In genomic region chr2:185291035-185291647, GRCh38 we compare ENCODE assay signal across 9 cellular contexts.
DNase-seq lines count a peak whose midpoint lies in the region; ATAC-seq lines count a peak whose summit lies in the region.
"Had no signal": no experiment of that assay in that cellular context is flagged by ENCODE, and none has a peak within 500 bp of the region (broad histone marks: within the 10 kb centered on the region; RNA-seq: fewer than 3 reads in every experiment).

No MANE protein-coding gene starts in this region.

- ATAC-seq in GM21515 (IDR thresholded peaks at IDR 0.05; ENCODE audit: unreplicated experiment) (peak; percentile 94), HG03521 (IDR thresholded peaks at IDR 0.05; ENCODE audit: unreplicated experiment) (peak; percentile 97)

- H3K4me3 Mint-ChIP-seq in activated T-helper 2 cell treated with anti-CD3 and anti-CD28 coated beads, Interferon-gamma antibody, Interleukin-2, Interleukin-4, amounts not matched to agents 10 μg/mL and 5 μg/mL and 100 μg/mL, durations not matched to agents 14 hours and 24 hours and 36 hours (ENCODE audit: low read depth), result no peak overlapping the region
- H3K4me3 Mint-ChIP-seq: CD8-positive, alpha-beta memory T cell had no signal

- no peaks in the 10 kb centered on the region for H3K27me3 Mint-ChIP-seq in activated T-helper 2 cell treated with anti-CD3 and anti-CD28 coated beads, Interferon-gamma antibody, Interleukin-2, Interleukin-4, amounts not matched to agents 10 μg/mL and 5 μg/mL and 100 μg/mL, durations not matched to agents 14 hours and 24 hours and 36 hours (ENCODE audit: low read depth)
- H3K27me3 Mint-ChIP-seq: CD8-positive, alpha-beta memory T cell had no signal

- no peaks in the 10 kb centered on the region for H3K4me1 Mint-ChIP-seq in activated T-helper 2 cell treated with anti-CD3 and anti-CD28 coated beads, Interferon-gamma antibody, Interleukin-2, Interleukin-4, amounts not matched to agents 10 μg/mL and 5 μg/mL and 100 μg/mL, durations not matched to agents 14 hours and 24 hours and 36 hours (ENCODE audit: low read depth)
- H3K4me1 Mint-ChIP-seq: CD8-positive, alpha-beta memory T cell had no signal

- H3K27ac Mint-ChIP-seq in activated T-helper 2 cell treated with anti-CD3 and anti-CD28 coated beads, Interferon-gamma antibody, Interleukin-2, Interleukin-4, amounts not matched to agents 10 μg/mL and 5 μg/mL and 100 μg/mL, durations not matched to agents 14 hours and 24 hours and 36 hours, result no peak overlapping the region
- H3K27ac Mint-ChIP-seq: CD8-positive, alpha-beta memory T cell had no signal

- DNase-seq in NCI-H524 (lab: John Stamatoyannopoulos, UW), result peak; percentile 2 to 66
- no peak for DNase-seq in NCI-H524 treated with DMSO at 0.1 percent for 48 hours (lab: John Stamatoyannopoulos, UW)
- DNase-seq in SK-N-DZ (ENCODE audit: low spot score), result peak; percentile 64
- DNase-seq in fibroblast of peridontal ligament (ENCODE audit: extremely low read depth), result peak; percentile 20
- peak; percentile 38 for DNase-seq in retina
- no peak for DNase-seq in activated T-helper 2 cell treated with anti-CD3 and anti-CD28 coated beads, Interferon-gamma antibody, Interleukin-2, Interleukin-4, amounts not matched to agents 10 μg/mL and 5 μg/mL and 100 μg/mL, durations not matched to agents 14 hours and 24 hours and 36 hours (ENCODE audit: low spot score)

- no peaks in the 10 kb centered on the region for H3K36me3 Mint-ChIP-seq in activated T-helper 2 cell treated with anti-CD3 and anti-CD28 coated beads, Interferon-gamma antibody, Interleukin-2, Interleukin-4, amounts not matched to agents 10 μg/mL and 5 μg/mL and 100 μg/mL, durations not matched to agents 14 hours and 24 hours and 36 hours (ENCODE audit: low read depth)
- H3K36me3 Mint-ChIP-seq: CD8-positive, alpha-beta memory T cell had no signal

- H3K9me3 Mint-ChIP-seq in activated T-helper 2 cell treated with anti-CD3 and anti-CD28 coated beads, Interferon-gamma antibody, Interleukin-2, Interleukin-4, amounts not matched to agents 10 μg/mL and 5 μg/mL and 100 μg/mL, durations not matched to agents 14 hours and 24 hours and 36 hours, result no peaks in the 10 kb centered on the region

- intact Hi-C loops in activated T-helper 2 cell treated with anti-CD3 and anti-CD28 coated beads, Interferon-gamma antibody, Interleukin-2, Interleukin-4, amounts not matched to agents 10 μg/mL and 5 μg/mL and 100 μg/mL, durations not matched to agents 14 hours and 24 hours and 36 hours (cut with micrococcal nuclease), result no loop called here

Comparison
In these comparisons a context has a peak if more than half of its experiments do, and no peak if none do; other contexts are left out.
1. DNase-seq: peak in NCI-H524 (2 of 2), SK-N-DZ (single experiment), fibroblast of peridontal ligament (single experiment) and retina (single experiment); none in NCI-H524 treated with DMSO at 0.1 percent for 48 hours (single experiment) and activated T-helper 2 cell treated with anti-CD3 and anti-CD28 coated beads, Interferon-gamma antibody, Interleukin-2, Interleukin-4, amounts not matched to agents 10 μg/mL and 5 μg/mL and 100 μg/mL, durations not matched to agents 14 hours and 24 hours and 36 hours (single experiment).